Comparison of ENCODE assay signal across 1 cellular context in genomic region chr20:44431118-44431501, GRCh38.
TF ChIP-seq lines count a peak whose summit lies in the region.

No MANE protein-coding gene starts in this region.

TF ChIP-seq in HepG2, 621 proteins besides CTCF, POLR2A, EP300 and RAD21 (continues in another document):
- TF ChIP-seq, protein P1, sequence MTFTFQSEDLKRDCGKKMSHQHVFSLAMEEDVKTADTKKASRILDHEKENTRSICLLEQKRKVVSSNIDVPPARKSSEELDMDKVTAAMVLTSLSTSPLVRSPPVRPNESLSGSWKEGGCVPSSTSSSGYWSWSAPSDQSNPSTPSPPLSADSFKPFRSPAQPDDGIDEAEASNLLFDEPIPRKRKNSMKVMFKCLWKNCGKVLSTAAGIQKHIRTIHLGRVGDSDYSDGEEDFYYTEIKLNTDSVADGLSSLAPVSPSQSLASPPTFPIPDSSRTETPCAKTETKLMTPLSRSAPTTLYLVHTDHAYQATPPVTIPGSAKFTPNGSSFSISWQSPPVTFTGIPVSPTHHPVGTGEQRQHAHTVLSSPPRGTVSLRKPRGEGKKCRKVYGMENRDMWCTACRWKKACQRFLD (CRISPR knock-in tag; IDR thresholded peaks at IDR 0.05; ENCODE audit: borderline replicate concordance), result no peak
- TF ChIP-seq SRSF1 (optimal IDR thresholded peaks at IDR 0.05; ENCODE audit: low read depth, low read length) (no peak), SOX6 (IDR thresholded peaks at IDR 0.05) (no peak), SOX6 (CRISPR knock-in tag; IDR thresholded peaks at IDR 0.05) (no peak), PHF8 (CRISPR knock-in tag; IDR thresholded peaks at IDR 0.05) (no peak), NR2C2 (CRISPR knock-in tag; IDR thresholded peaks at IDR 0.05; ENCODE audit: borderline replicate concordance) (no peak), ZBTB21 (CRISPR knock-in tag; IDR thresholded peaks at IDR 0.05) (no peak), ZNF790 (CRISPR knock-in tag; IDR thresholded peaks at IDR 0.05; ENCODE audit: borderline replicate concordance) (0 out of 2 replicates have a peak, but pooled peaks have one; percentile 1), JARID2 (CRISPR knock-in tag; IDR thresholded peaks at IDR 0.05; ENCODE audit: insufficient replicate concordance) (no peak), ZNF564 (CRISPR knock-in tag; IDR thresholded peaks at IDR 0.05) (0 out of 2 replicates have a peak, but pooled peaks have one; percentile 16), ZNF703 (CRISPR knock-in tag; IDR thresholded peaks at IDR 0.05; ENCODE audit: borderline replicate concordance) (no peak), ARID4A (CRISPR knock-in tag; IDR thresholded peaks at IDR 0.05; ENCODE audit: borderline replicate concordance) (no peak), ZBTB8A (CRISPR knock-in tag; IDR thresholded peaks at IDR 0.05; ENCODE audit: borderline replicate concordance, low read depth) (no peak), ZNF776 (CRISPR knock-in tag; IDR thresholded peaks at IDR 0.05) (no peak), TP53 (CRISPR knock-in tag; conservative IDR thresholded peaks at IDR 0.05) (no peak), ETV5 (CRISPR knock-in tag; IDR thresholded peaks at IDR 0.05; ENCODE audit: borderline replicate concordance) (no peak), ZSCAN12 (CRISPR knock-in tag; IDR thresholded peaks at IDR 0.05) (no peak), ZNF572 (CRISPR knock-in tag; IDR thresholded peaks at IDR 0.05) (no peak; the same call in 1 of the 2 replicates), ZNF232 (CRISPR knock-in tag; IDR thresholded peaks at IDR 0.05; ENCODE audit: borderline replicate concordance) (peak; percentile 29; the same call in 1 of the 2 replicates), ZFP37 (CRISPR knock-in tag; IDR thresholded peaks at IDR 0.05; ENCODE audit: borderline replicate concordance) (no peak), ZNF644 (CRISPR knock-in tag; IDR thresholded peaks at IDR 0.05; ENCODE audit: low read depth) (no peak), ZNF543 (CRISPR knock-in tag; IDR thresholded peaks at IDR 0.05) (no peak), ZSCAN20 (CRISPR knock-in tag; IDR thresholded peaks at IDR 0.05; ENCODE audit: borderline replicate concordance) (no peak), ZNF501 (CRISPR knock-in tag; IDR thresholded peaks at IDR 0.05) (no peak), GPBP1L1 (CRISPR knock-in tag; IDR thresholded peaks at IDR 0.05) (no peak), ZNF282 (IDR thresholded peaks at IDR 0.05; ENCODE audit: partially characterized antibody) (no peak), ZNF784 (CRISPR knock-in tag; IDR thresholded peaks at IDR 0.05; ENCODE audit: borderline replicate concordance) (no peak), ZSCAN21 (CRISPR knock-in tag; IDR thresholded peaks at IDR 0.05; ENCODE audit: borderline replicate concordance) (0 out of 2 replicates have a peak, but pooled peaks have one; percentile 37), ZNF567 (CRISPR knock-in tag; IDR thresholded peaks at IDR 0.05; ENCODE audit: borderline replicate concordance) (no peak), REPIN1 (CRISPR knock-in tag; IDR thresholded peaks at IDR 0.05; ENCODE audit: borderline replicate concordance, low read depth) (no peak), HES4 (CRISPR knock-in tag; IDR thresholded peaks at IDR 0.05; ENCODE audit: borderline replicate concordance) (no peak), KDM4B (CRISPR knock-in tag; IDR thresholded peaks at IDR 0.05) (no peak), ZNF256 (CRISPR knock-in tag; conservative IDR thresholded peaks at IDR 0.05) (no peak), IKZF4 (CRISPR knock-in tag; IDR thresholded peaks at IDR 0.05; ENCODE audit: borderline replicate concordance, low read depth, not compliant biosample characterization) (no peak), ONECUT2 (CRISPR knock-in tag; IDR thresholded peaks at IDR 0.05) (no peak), ZNF772 (CRISPR knock-in tag; IDR thresholded peaks at IDR 0.05) (0 out of 2 replicates have a peak, but pooled peaks have one; percentile 14), TERF1 (CRISPR knock-in tag; IDR thresholded peaks at IDR 0.05) (peak; percentile 14; the same call in 1 of the 2 replicates), ZNF292 (CRISPR knock-in tag; IDR thresholded peaks at IDR 0.05; ENCODE audit: borderline replicate concordance, low read depth) (no peak), ZEB1 (IDR thresholded peaks at IDR 0.05; ENCODE audit: insufficient replicate concordance, low read depth) (no peak), HNRNPK (IDR thresholded peaks at IDR 0.05; ENCODE audit: low read depth, low read length, poor library complexity, severe bottlenecking) (no peak), ZSCAN22 (CRISPR knock-in tag; IDR thresholded peaks at IDR 0.05) (no peak), HDAC6 (IDR thresholded peaks at IDR 0.05; ENCODE audit: low read depth, low read length) (0 out of 2 replicates have a peak, but pooled peaks have one; percentile 56), ATF2 (CRISPR knock-in tag; IDR thresholded peaks at IDR 0.05) (no peak), FOXA3 (CRISPR knock-in tag; IDR thresholded peaks at IDR 0.05) (no peak), HNRNPH1 (optimal IDR thresholded peaks at IDR 0.05; ENCODE audit: low read depth, low read length) (no peak), ZNF674 (CRISPR knock-in tag; IDR thresholded peaks at IDR 0.05; ENCODE audit: low read depth) (no peak)
- TF ChIP-seq, protein P2, sequence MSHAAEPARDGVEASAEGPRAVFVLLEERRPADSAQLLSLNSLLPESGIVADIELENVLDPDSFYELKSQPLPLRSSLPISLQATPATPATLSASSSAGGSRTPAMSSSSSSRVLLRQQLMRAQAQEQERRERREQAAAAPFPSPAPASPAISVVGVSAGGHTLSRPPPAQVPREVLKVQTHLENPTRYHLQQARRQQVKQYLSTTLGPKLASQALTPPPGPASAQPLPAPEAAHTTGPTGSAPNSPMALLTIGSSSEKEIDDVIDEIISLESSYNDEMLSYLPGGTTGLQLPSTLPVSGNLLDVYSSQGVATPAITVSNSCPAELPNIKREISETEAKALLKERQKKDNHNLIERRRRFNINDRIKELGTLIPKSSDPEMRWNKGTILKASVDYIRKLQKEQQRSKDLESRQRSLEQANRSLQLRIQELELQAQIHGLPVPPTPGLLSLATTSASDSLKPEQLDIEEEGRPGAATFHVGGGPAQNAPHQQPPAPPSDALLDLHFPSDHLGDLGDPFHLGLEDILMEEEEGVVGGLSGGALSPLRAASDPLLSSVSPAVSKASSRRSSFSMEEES (CRISPR knock-in tag; IDR thresholded peaks at IDR 0.05), result no peak
- TF ChIP-seq, protein P3, sequence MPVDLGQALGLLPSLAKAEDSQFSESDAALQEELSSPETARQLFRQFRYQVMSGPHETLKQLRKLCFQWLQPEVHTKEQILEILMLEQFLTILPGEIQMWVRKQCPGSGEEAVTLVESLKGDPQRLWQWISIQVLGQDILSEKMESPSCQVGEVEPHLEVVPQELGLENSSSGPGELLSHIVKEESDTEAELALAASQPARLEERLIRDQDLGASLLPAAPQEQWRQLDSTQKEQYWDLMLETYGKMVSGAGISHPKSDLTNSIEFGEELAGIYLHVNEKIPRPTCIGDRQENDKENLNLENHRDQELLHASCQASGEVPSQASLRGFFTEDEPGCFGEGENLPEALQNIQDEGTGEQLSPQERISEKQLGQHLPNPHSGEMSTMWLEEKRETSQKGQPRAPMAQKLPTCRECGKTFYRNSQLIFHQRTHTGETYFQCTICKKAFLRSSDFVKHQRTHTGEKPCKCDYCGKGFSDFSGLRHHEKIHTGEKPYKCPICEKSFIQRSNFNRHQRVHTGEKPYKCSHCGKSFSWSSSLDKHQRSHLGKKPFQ (CRISPR knock-in tag; IDR thresholded peaks at IDR 0.05; ENCODE audit: insufficient replicate concordance), result no peak
- TF ChIP-seq, protein P4, sequence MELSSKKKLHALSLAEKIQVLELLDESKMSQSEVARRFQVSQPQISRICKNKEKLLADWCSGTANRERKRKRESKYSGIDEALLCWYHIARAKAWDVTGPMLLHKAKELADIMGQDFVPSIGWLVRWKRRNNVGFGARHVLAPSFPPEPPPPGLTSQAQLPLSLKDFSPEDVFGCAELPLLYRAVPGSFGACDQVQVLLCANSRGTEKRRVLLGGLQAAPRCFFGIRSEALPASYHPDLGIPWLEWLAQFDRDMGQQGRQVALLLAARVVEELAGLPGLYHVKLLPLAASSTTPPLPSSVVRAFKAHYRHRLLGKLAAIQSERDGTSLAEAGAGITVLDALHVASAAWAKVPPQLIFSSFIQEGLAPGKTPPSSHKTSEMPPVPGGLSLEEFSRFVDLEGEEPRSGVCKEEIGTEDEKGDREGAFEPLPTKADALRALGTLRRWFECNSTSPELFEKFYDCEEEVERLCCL (CRISPR knock-in tag; IDR thresholded peaks at IDR 0.05; ENCODE audit: borderline replicate concordance), result no peak
- TF ChIP-seq, protein P5, sequence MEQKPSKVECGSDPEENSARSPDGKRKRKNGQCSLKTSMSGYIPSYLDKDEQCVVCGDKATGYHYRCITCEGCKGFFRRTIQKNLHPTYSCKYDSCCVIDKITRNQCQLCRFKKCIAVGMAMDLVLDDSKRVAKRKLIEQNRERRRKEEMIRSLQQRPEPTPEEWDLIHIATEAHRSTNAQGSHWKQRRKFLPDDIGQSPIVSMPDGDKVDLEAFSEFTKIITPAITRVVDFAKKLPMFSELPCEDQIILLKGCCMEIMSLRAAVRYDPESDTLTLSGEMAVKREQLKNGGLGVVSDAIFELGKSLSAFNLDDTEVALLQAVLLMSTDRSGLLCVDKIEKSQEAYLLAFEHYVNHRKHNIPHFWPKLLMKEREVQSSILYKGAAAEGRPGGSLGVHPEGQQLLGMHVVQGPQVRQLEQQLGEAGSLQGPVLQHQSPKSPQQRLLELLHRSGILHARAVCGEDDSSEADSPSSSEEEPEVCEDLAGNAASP (CRISPR knock-in tag; IDR thresholded peaks at IDR 0.05; ENCODE audit: borderline replicate concordance), result no peak
